In the genomic region with DNA sequence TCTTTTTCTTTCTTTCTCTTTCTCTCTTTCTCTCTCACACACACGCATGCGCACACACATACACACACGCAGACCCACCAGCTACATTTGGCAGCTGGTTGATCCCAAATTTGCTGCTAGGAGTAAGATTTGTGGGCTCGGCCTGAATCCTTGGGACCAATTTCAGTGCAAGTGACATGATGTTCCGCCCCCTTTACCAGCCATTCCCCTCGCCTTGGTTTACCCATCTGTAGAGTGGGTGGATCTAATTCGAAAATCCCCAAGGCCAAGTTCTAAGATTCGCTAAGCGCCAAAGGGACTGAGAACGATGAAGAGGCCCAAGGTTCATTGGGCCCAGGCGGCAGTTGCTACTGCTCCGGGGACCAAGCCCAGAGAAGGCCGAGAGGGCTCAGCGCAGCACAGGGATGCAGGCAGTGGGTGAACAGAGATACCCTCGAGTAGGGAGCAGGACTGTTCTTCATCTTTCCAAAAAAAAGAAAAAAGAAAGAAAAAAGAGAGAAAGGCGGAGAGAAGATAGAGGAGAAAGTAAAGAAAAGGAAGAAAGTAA, we compare ENCODE assay signal across 23 cellular contexts. TPM values are rescaled to one million over a fixed set of nuclear protein-coding genes. Genes with fewer than 3 reads are reported as not detected.
A peak's percentile ranks its signal among the peaks of the same experiment; 100 is the strongest.
DNase-seq lines count a peak whose midpoint lies in the region; ATAC-seq and TF ChIP-seq lines count a peak whose summit lies in the region.
"Had no signal": no experiment of that assay in that cellular context is flagged by ENCODE, and none has a peak within 500 bp of the region (broad histone marks: within the 10 kb centered on the region; RNA-seq: fewer than 3 reads in every experiment).

No MANE protein-coding gene starts in this region.

- H3K27me3 ChIP-seq in esophagus muscularis mucosa (peaks cover 0 to 100% (median 91%) of the 10 kb centered on the region in 4 donors), smooth muscle cell (ENCODE audit: low read depth) (peaks cover 100% of the 10 kb centered on the region)

- TF ChIP-seq EP300 in esophagus muscularis mucosa (IDR thresholded peaks at IDR 0.05), result no peak

- no peak for TF ChIP-seq POLR2A in esophagus muscularis mucosa (IDR thresholded peaks at IDR 0.05; ENCODE audit: low read depth)

- peaks cover 15% of the 10 kb centered on the region for H3K36me3 Mint-ChIP-seq in activated CD4-positive, alpha-beta T cell treated with anti-CD3 and anti-CD28 coated beads, Interleukin-2, amount 10 ng/mL, durations not matched to agents 24 days and 14 days (ENCODE audit: low read depth)
- no peaks in the 10 kb centered on the region for H3K36me3 Mint-ChIP-seq in IgD-negative memory B cell

- DNase-seq in activated CD4-positive, alpha-beta T cell treated with anti-CD3 and anti-CD28 coated beads, Interleukin-2, amount 10 ng/mL, durations not matched to agents 24 days and 14 days, result no peak
- DNase-seq in activated CD4-positive, alpha-beta T cell treated with anti-CD3 and anti-CD28 coated beads, Interleukin-2, amount 50 U/mL, for 4 hours, result no peak
- DNase-seq in esophagus muscularis mucosa (ENCODE audit: extremely low spot score), result peak; percentile 88
- no peak for DNase-seq in smooth muscle cell (lab: John Stamatoyannopoulos, UW; ENCODE audit: unreplicated experiment)
- DNase-seq in NCI-H82 (lab: John Stamatoyannopoulos, UW), result no peak
- DNase-seq: CD4-positive, alpha-beta T cell; EL; foreskin melanocyte; IMR-90; left ventricle myocardium inferior; MV-4-11; NCI-H2081 treated with DMSO at 0.1 percent for 48 hours; NCI-H524 treated with DMSO at 0.1 percent for 48 hours; stimulated activated CD4-positive, alpha-beta T cell treated with anti-CD3 and anti-CD28 coated beads, Interleukin-2, amount 100 ng/mL, for 24 hours; upper lobe of right lung had no signal

- peak overlapping the region; percentile 84 for H3K27ac Mint-ChIP-seq in activated CD4-positive, alpha-beta T cell treated with anti-CD3 and anti-CD28 coated beads, Interleukin-2, amount 10 ng/mL, durations not matched to agents 24 days and 14 days
- peak overlapping the region; percentile 76 to 97 (median 95) for H3K27ac Mint-ChIP-seq in IgD-negative memory B cell
- H3K27ac Mint-ChIP-seq: CD4-positive, alpha-beta T cell had no signal

- H3K27me3 Mint-ChIP-seq in activated CD4-positive, alpha-beta T cell treated with anti-CD3 and anti-CD28 coated beads, Interleukin-2, amount 10 ng/mL, durations not matched to agents 24 days and 14 days, result peaks cover 90% of the 10 kb centered on the region
- H3K27me3 Mint-ChIP-seq in IgD-negative memory B cell, result peaks cover 81% of the 10 kb centered on the region

- H3K9me3 Mint-ChIP-seq in activated CD4-positive, alpha-beta T cell treated with anti-CD3 and anti-CD28 coated beads, Interleukin-2, amount 10 ng/mL, durations not matched to agents 24 days and 14 days, result peaks cover 14% of the 10 kb centered on the region
- H3K9me3 Mint-ChIP-seq in IgD-negative memory B cell, result peaks cover 0 to 13% (median 6%) of the 10 kb centered on the region in 3 donors
- H3K9me3 Mint-ChIP-seq: CD4-positive, alpha-beta T cell had no signal

- peak overlapping the region; percentile 37 for H3K4me3 Mint-ChIP-seq in activated CD4-positive, alpha-beta T cell treated with anti-CD3 and anti-CD28 coated beads, Interleukin-2, amount 10 ng/mL, durations not matched to agents 24 days and 14 days
- peak overlapping the region; percentile 30 to 77 (median 63) for H3K4me3 Mint-ChIP-seq in IgD-negative memory B cell
- H3K4me3 Mint-ChIP-seq: CD4-positive, alpha-beta T cell had no signal

- no peak overlapping the region for H2AFZ ChIP-seq in smooth muscle cell (ENCODE audit: low read depth)

- ATAC-seq in GM18907 (IDR thresholded peaks at IDR 0.05; ENCODE audit: unreplicated experiment) (no peak), GM21526 (IDR thresholded peaks at IDR 0.05; ENCODE audit: low FRiP score, unreplicated experiment) (no peak)
- ATAC-seq: GM12878, HCT116, Panc1, upper lobe of right lung had no signal

- H3K4me1 ChIP-seq in esophagus muscularis mucosa (peaks cover 27 to 57% (median 46%) of the 10 kb centered on the region in 4 donors), smooth muscle cell (ENCODE audit: low read depth) (peaks cover 27% of the 10 kb centered on the region)

- no peak overlapping the region for H3K9ac ChIP-seq in smooth muscle cell (ENCODE audit: low read depth)

- H3K9me3 ChIP-seq in esophagus muscularis mucosa, result peaks cover 0 to 7% (median 0%) of the 10 kb centered on the region in 4 donors
- H3K9me3 ChIP-seq in smooth muscle cell (replicated peaks; ENCODE audit: low read depth), result no peaks in the 10 kb centered on the region
- H3K9me3 ChIP-seq: left ventricle myocardium inferior, right atrium auricular region, upper lobe of right lung had no signal

- H3K36me3 ChIP-seq in esophagus muscularis mucosa (peaks cover 0 to 5% (median 0%) of the 10 kb centered on the region in 4 donors), smooth muscle cell (ENCODE audit: low read depth) (no peaks in the 10 kb centered on the region)
- H3K36me3 ChIP-seq: left ventricle myocardium inferior, right atrium auricular region, upper lobe of right lung had no signal

- H3F3A ChIP-seq in smooth muscle cell (ENCODE audit: low read depth), result peaks cover under 1% of the 10 kb centered on the region

- H3K79me2 ChIP-seq in smooth muscle cell (ENCODE audit: low read depth), result no peaks in the 10 kb centered on the region

- peak overlapping the region; percentile 68 for H3K4me2 ChIP-seq in smooth muscle cell

- H4K20me1 ChIP-seq in smooth muscle cell (ENCODE audit: low read depth), result peaks cover 13% of the 10 kb centered on the region

- H3K27ac ChIP-seq in esophagus muscularis mucosa (replicated peaks in 1 of 4), result no peak overlapping the region
- H3K27ac ChIP-seq in smooth muscle cell (ENCODE audit: low read depth), result no peak overlapping the region
- H3K27ac ChIP-seq: left ventricle myocardium inferior, right atrium auricular region, upper lobe of right lung, VCaP had no signal

- intact Hi-C loops in activated CD4-positive, alpha-beta T cell treated with anti-CD3 and anti-CD28 coated beads, Interleukin-2, amount 10 ng/mL, durations not matched to agents 24 days and 14 days (cut with micrococcal nuclease), result no loop called here
- intact Hi-C loops in esophagus muscularis mucosa (cut with DNase I), result no loop called here

- TF ChIP-seq CTCF in esophagus muscularis mucosa (IDR thresholded peaks at IDR 0.05) (no peak), smooth muscle cell (IDR thresholded peaks at IDR 0.05; ENCODE audit: borderline replicate concordance, insufficient read depth, poor library complexity, severe bottlenecking) (no peak)

- H3K4me3 ChIP-seq in esophagus muscularis mucosa (peak overlapping the region in 1 of 4 donors; percentile 5), smooth muscle cell (no peak overlapping the region)
- H3K4me3 ChIP-seq: GM12878, left ventricle myocardium inferior, upper lobe of right lung had no signal

- peaks cover 9% of the 10 kb centered on the region for H3K4me1 Mint-ChIP-seq in activated CD4-positive, alpha-beta T cell treated with anti-CD3 and anti-CD28 coated beads, Interleukin-2, amount 10 ng/mL, durations not matched to agents 24 days and 14 days
- peaks cover 2 to 13% (median 2%) of the 10 kb centered on the region in 3 donors for H3K4me1 Mint-ChIP-seq in IgD-negative memory B cell

- 25% methylated on average over 16 of the region's 16 CpGs for WGBS in esophagus muscularis mucosa
- WGBS in smooth muscle cell (ENCODE audit: low lambda C conversion rate), result 44% methylated on average over 16 of the region's 16 CpGs

RNA-seq across cellular contexts. Expression of gene NKX3-2, which starts 5.8 kb away (rescaled TPM):
- total RNA-seq in activated CD4-positive, alpha-beta T cell treated with anti-CD3 and anti-CD28 coated beads, Interleukin-2, amount 10 ng/mL, durations not matched to agents 24 days and 14 days, result not detected in 2 replicates
- polyA plus RNA-seq in IgD-negative memory B cell (not detected), smooth muscle cell (4.0 and 6.7 TPM in 2 replicates)
- total RNA-seq in esophagus muscularis mucosa (1 to 10 TPM; 1.2 to 7.0 (median 4.7) TPM), smooth muscle cell (3.6 and 4.4 TPM in 2 replicates)
- total RNA-seq: CD4-positive, alpha-beta T cell; GM12878; IMR-90; left ventricle myocardium inferior; right atrium auricular region; upper lobe of right lung had no signal
- polyA plus RNA-seq: GM12878 had no signal

RNA-seq across cellular contexts. Expression of gene RAB28, which starts 54.4 kb away (rescaled TPM):
- total RNA-seq in activated CD4-positive, alpha-beta T cell treated with anti-CD3 and anti-CD28 coated beads, Interleukin-2, amount 10 ng/mL, durations not matched to agents 24 days and 14 days, result 19.5 and 20.5 TPM in 2 replicates
- polyA plus RNA-seq in IgD-negative memory B cell (12.1 TPM), smooth muscle cell (32.8 and 36.8 TPM in 2 replicates)
- total RNA-seq in esophagus muscularis mucosa (10 to 100 TPM; 15.9 to 22.8 (median 18.3) TPM), smooth muscle cell (37.2 and 40.7 TPM in 2 replicates)
